In the genomic region with DNA sequence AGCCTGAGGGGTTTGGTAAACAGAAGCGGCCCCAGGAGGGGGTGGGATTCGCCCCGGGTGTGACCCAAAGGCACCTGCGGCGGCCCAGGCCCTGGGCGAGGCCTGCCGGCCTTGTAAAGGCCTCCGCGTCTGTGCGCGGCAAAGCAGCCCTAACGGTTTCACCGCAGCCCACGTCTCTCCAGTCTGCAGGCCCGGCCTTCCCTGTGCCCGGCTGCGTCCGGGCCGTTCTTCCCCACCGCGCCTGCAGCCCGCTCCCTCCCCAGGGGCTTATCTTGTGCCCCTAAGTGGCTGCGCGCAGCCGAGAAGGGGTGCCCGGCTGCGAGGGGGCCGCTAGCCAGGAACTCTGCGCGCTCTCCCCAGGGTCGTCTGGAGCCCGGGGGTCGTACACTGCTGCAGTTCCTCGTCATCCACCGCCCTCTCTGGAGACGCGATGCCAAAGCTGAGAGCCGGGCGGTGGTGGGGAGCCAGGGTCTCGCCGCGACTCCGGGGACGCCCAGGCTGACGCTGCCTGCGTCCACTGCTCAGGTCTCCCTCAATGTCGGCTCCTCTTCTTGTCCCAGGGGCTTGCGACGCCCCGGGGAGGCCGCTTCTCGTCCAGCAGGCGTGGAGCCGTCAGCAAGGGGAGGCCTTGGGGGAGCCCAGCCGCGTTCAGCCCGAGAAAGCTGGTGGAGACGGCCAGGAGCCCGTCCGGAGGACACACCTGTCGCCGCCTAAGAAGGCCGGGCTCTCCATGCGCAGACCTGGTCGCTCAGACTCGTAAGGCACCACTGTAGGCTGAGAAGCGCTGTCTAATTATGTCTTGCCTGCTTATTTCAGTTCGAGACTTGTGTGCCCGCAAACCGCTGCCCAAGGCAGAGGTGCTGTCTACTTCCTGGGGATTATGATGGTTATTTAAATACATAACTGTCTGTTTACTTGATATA, we compare ENCODE assay signal across 3 cellular contexts.
TF ChIP-seq lines count a peak whose summit lies in the region.

No MANE protein-coding gene starts in this region.

TF ChIP-seq in SK-N-SH, 30 proteins besides CTCF, POLR2A, EP300 and RAD21 (continued from another document):
- TF ChIP-seq IRF3 (IDR thresholded peaks at IDR 0.05; ENCODE audit: low read depth, low read length) (no peak), PBX3 (IDR thresholded peaks at IDR 0.05) (no peak)

TF ChIP-seq in SK-N-SH treated with all-trans-retinoic acid at 6 μM for 48 hours, 23 proteins besides CTCF, POLR2A, EP300 and RAD21 (continued from another document):
- no peak for TF ChIP-seq RARB (CRISPR knock-in tag; IDR thresholded peaks at IDR 0.05)
- no peak for TF ChIP-seq ZNF8 (CRISPR knock-in tag; IDR thresholded peaks at IDR 0.05)
- TF ChIP-seq CSDC2 (CRISPR knock-in tag; IDR thresholded peaks at IDR 0.05): no peak
- no peak for TF ChIP-seq TCF4 (CRISPR knock-in tag; IDR thresholded peaks at IDR 0.05; ENCODE audit: borderline replicate concordance)

TF ChIP-seq in HEK293T, 16 proteins besides CTCF, POLR2A, EP300 and RAD21 (continued from another document):
- no peak for TF ChIP-seq TARDBP (IDR thresholded peaks at IDR 0.05)
- TF ChIP-seq CTBP1 (IDR thresholded peaks at IDR 0.05; ENCODE audit: borderline replicate concordance): no peak
- no peak for TF ChIP-seq FOXK2 (IDR thresholded peaks at IDR 0.05)
- no peak for TF ChIP-seq ELF4 (IDR thresholded peaks at IDR 0.05)
